1 cellular context compared by ENCODE assay signal in the genomic region with DNA sequence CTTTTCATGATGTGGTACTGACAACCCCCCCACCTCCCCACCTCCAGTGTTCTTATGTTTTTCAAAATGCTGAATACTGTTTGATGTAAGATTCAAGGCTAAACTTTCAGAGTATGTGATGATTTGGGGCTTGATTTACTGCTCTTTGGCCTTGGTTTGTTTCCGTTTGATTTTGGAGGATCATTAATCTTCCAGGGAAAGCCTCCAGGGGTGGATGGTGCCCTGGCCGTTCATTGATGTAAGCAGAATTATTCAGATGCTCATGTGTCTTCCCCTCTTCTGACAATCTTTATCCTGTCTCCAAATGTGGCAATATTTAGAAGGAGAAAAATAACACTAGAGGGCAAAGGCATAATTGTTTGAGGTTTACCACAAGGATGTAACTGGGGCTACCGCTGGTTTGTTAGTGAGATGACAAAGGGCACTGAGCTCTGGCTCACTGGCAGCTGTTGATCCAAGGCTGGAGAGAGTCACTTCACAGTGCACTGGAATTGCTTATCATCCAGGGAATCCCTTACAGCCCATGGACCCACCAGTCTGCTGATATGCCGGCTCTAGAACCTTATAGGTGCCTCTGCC.
TF ChIP-seq lines count a peak whose summit lies in the region.

No MANE protein-coding gene starts in this region.

TF ChIP-seq in endothelial cell of umbilical vein, 7 proteins besides CTCF, POLR2A, EP300 and RAD21:
- TF ChIP-seq POLR2AphosphoS5 (IDR thresholded peaks at IDR 0.05; ENCODE audit: insufficient read depth, low read depth, low read length) (no peak), MYC (IDR thresholded peaks at IDR 0.05; ENCODE audit: low read depth, low read length) (no peak), JUN (IDR thresholded peaks at IDR 0.05; ENCODE audit: borderline replicate concordance, insufficient read depth, insufficient read length, low read depth) (no peak), GATA2 (IDR thresholded peaks at IDR 0.05; ENCODE audit: insufficient read depth, insufficient read length, low read depth, low read length) (no peak), FOS (IDR thresholded peaks at IDR 0.05; ENCODE audit: borderline replicate concordance, insufficient read depth, low read length) (no peak), EZH2 (IDR thresholded peaks at IDR 0.05; ENCODE audit: borderline replicate concordance, low read depth, low read length, severe bottlenecking) (no peak)
- TF ChIP-seq, protein P1, sequence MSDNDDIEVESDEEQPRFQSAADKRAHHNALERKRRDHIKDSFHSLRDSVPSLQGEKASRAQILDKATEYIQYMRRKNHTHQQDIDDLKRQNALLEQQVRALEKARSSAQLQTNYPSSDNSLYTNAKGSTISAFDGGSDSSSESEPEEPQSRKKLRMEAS (IDR thresholded peaks at IDR 0.05; ENCODE audit: insufficient read depth, insufficient read length), result no peak
